In genomic region chr10:8453587-8453986, GRCh38 we compare ENCODE assay signal across 18 cellular contexts.
DNase-seq lines count a peak whose midpoint lies in the region; ATAC-seq, FAIRE-seq and TF ChIP-seq lines count a peak whose summit lies in the region.
"Had no signal": no experiment of that assay in that cellular context is flagged by ENCODE, and none has a peak within 500 bp of the region (broad histone marks: within the 10 kb centered on the region; RNA-seq: fewer than 3 reads in every experiment).

No MANE protein-coding gene starts in this region.

- dilution Hi-C loops in keratinocyte (cut with MboI; ENCODE audit: extremely low pct_ligation_motif_present, low sequenced_read_pairs): no loop called here

- H3K9ac ChIP-seq in keratinocyte (ENCODE audit: control insufficient read depth, extremely low read depth, insufficient read depth, low read length): peak overlapping the region; percentile 55

- H3K4me1 Mint-ChIP-seq in activated T-cell treated with anti-CD3 and anti-CD28 coated beads, Interleukin-2, amount 50 U/mL, for 72 hours (ENCODE audit: low read depth): peaks cover 24% of the 10 kb centered on the region
- peaks cover 7% of the 10 kb centered on the region for H3K4me1 Mint-ChIP-seq in activated T-cell treated with anti-CD3 and anti-CD28 coated beads, Interleukin-2, amount 50 U/mL, for 24 hours (ENCODE audit: low read depth)
- H3K4me1 Mint-ChIP-seq: activated naive CD4-positive, alpha-beta T cell treated with anti-CD3 and anti-CD28 coated beads, Interleukin-2, amount 10 ng/mL, durations not matched to agents 7 days and 5 days; naive B cell had no signal

- no peak overlapping the region for H3K27ac Mint-ChIP-seq in activated T-cell treated with anti-CD3 and anti-CD28 coated beads, Interleukin-2, amount 50 U/mL, for 72 hours
- no peak overlapping the region for H3K27ac Mint-ChIP-seq in activated T-cell treated with anti-CD3 and anti-CD28 coated beads, Interleukin-2, amount 50 U/mL, for 24 hours
- H3K27ac Mint-ChIP-seq: activated naive CD4-positive, alpha-beta T cell treated with anti-CD3 and anti-CD28 coated beads, Interleukin-2, amount 10 ng/mL, durations not matched to agents 7 days and 5 days; CD8-positive, alpha-beta memory T cell had no signal

- no peaks in the 10 kb centered on the region for H3K9me3 ChIP-seq in keratinocyte (ENCODE audit: control insufficient read depth, low read depth, low read length)
- no peaks in the 10 kb centered on the region for H3K9me3 ChIP-seq in upper lobe of right lung
- H3K9me3 ChIP-seq: SJSA1, uterus had no signal

- peaks cover 0 to 2% of the 10 kb centered on the region in 2 donors for H3K36me3 Mint-ChIP-seq in activated T-cell treated with anti-CD3 and anti-CD28 coated beads, Interleukin-2, amount 50 U/mL, for 72 hours (ENCODE audit: insufficient read depth in 2 of 2)
- no peaks in the 10 kb centered on the region for H3K36me3 Mint-ChIP-seq in activated T-cell treated with anti-CD3 and anti-CD28 coated beads, Interleukin-2, amount 50 U/mL, for 24 hours (ENCODE audit: low read depth)
- H3K36me3 Mint-ChIP-seq: activated naive CD4-positive, alpha-beta T cell treated with anti-CD3 and anti-CD28 coated beads, Interleukin-2, amount 10 ng/mL, durations not matched to agents 7 days and 5 days; CD8-positive, alpha-beta memory T cell; naive B cell had no signal

- ATAC-seq in activated T-cell treated with anti-CD3 and anti-CD28 coated beads, Interleukin-2, amount 50 U/mL, for 72 hours (replicated peaks in 1 of 2): peak; percentile 43 to 59
- ATAC-seq in upper lobe of right lung: peak; percentile 84
- ATAC-seq in GM18861 (IDR thresholded peaks at IDR 0.05; ENCODE audit: unreplicated experiment): no peak
- ATAC-seq in GM18520 (IDR thresholded peaks at IDR 0.05; ENCODE audit: unreplicated experiment): no peak
- ATAC-seq: activated CD8-positive, alpha-beta memory T cell treated with anti-CD3 and anti-CD28 coated beads, Interleukin-2, amount 10 ng/mL, durations not matched to agents 7 days and 5 days had no signal

- H3K9me3 Mint-ChIP-seq in activated T-cell treated with anti-CD3 and anti-CD28 coated beads, Interleukin-2, amount 50 U/mL, for 72 hours: peaks cover 1 to 4% of the 10 kb centered on the region in 2 donors
- H3K9me3 Mint-ChIP-seq in activated T-cell treated with anti-CD3 and anti-CD28 coated beads, Interleukin-2, amount 50 U/mL, for 24 hours: peaks cover 1% of the 10 kb centered on the region
- H3K9me3 Mint-ChIP-seq: activated naive CD4-positive, alpha-beta T cell treated with anti-CD3 and anti-CD28 coated beads, Interleukin-2, amount 10 ng/mL, durations not matched to agents 7 days and 5 days had no signal

- H3K36me3 ChIP-seq in keratinocyte (ENCODE audit: control insufficient read depth in 2 of 2, extremely low read depth in 1 of 2, insufficient read depth in 2 of 2, low read length in 2 of 2) (no peaks in the 10 kb centered on the region), upper lobe of right lung (no peaks in the 10 kb centered on the region)
- H3K36me3 ChIP-seq: SJSA1, uterus had no signal

- intact Hi-C loops in upper lobe of right lung (cut with DNase I): no loop called here

- no peaks in the 10 kb centered on the region for H4K20me1 ChIP-seq in keratinocyte (ENCODE audit: control insufficient read depth, extremely low read depth, insufficient read depth, low read length)

- H3K79me2 ChIP-seq in keratinocyte (ENCODE audit: control insufficient read depth, insufficient read depth, low read length): no peaks in the 10 kb centered on the region

- peak overlapping the region; percentile 70 for H2AFZ ChIP-seq in keratinocyte (ENCODE audit: control insufficient read depth, low read length)

- peak overlapping the region; percentile 36 for H3K27ac ChIP-seq in keratinocyte (ENCODE audit: control insufficient read depth, insufficient read depth, low read length)
- H3K27ac ChIP-seq in upper lobe of right lung: no peak overlapping the region
- H3K27ac ChIP-seq: SJSA1, uterus had no signal

- no peaks in the 10 kb centered on the region for H3K9me1 ChIP-seq in keratinocyte (ENCODE audit: control insufficient read depth, extremely low read depth, insufficient read depth, low read length)

- no peaks in the 10 kb centered on the region for H3K27me3 Mint-ChIP-seq in activated T-cell treated with anti-CD3 and anti-CD28 coated beads, Interleukin-2, amount 50 U/mL, for 72 hours (ENCODE audit: low read depth)
- peaks cover 7% of the 10 kb centered on the region for H3K27me3 Mint-ChIP-seq in activated T-cell treated with anti-CD3 and anti-CD28 coated beads, Interleukin-2, amount 50 U/mL, for 24 hours

- TF ChIP-seq CTCF in cardiac fibroblast (IDR thresholded peaks at IDR 0.05; ENCODE audit: low read depth, low read length) (no peak), keratinocyte (optimal IDR thresholded peaks at IDR 0.05 in 1 of 3, IDR thresholded peaks at IDR 0.05 in 1 of 3, conservative IDR thresholded peaks at IDR 0.05 in 1 of 3; ENCODE audit: extremely low read depth in 1 of 3, insufficient read depth in 2 of 3, low read length in 3 of 3) (peak in 1 of 3 experiments; percentile 5), upper lobe of right lung (IDR thresholded peaks at IDR 0.05) (no peak)

- H3K4me1 ChIP-seq in keratinocyte (ENCODE audit: control insufficient read depth, extremely low read depth, insufficient read depth, low read length) (peaks cover 22% of the 10 kb centered on the region), upper lobe of right lung (no peaks in the 10 kb centered on the region)
- H3K4me1 ChIP-seq: SJSA1, uterus had no signal

- DNase-seq in activated T-cell treated with anti-CD3 and anti-CD28 coated beads, Interleukin-2, amount 50 U/mL, for 72 hours: no peak
- no peak for DNase-seq in activated T-cell treated with anti-CD3 and anti-CD28 coated beads, Interleukin-2, amount 50 U/mL, for 24 hours
- DNase-seq in cardiac fibroblast (ENCODE audit: low read depth in 2 of 2) (peak; percentile 19 to 38), keratinocyte (ENCODE audit: low read depth, low spot score) (no peak), upper lobe of right lung (peak; percentile 70), NCI-H187 (lab: John Stamatoyannopoulos, UW) (no peak)
- DNase-seq: activated CD8-positive, alpha-beta memory T cell treated with anti-CD3 and anti-CD28 coated beads, Interleukin-2, amount 10 ng/mL, durations not matched to agents 7 days and 5 days; activated naive CD4-positive, alpha-beta T cell treated with anti-CD3 and anti-CD28 coated beads, Interleukin-2, amount 10 ng/mL, durations not matched to agents 7 days and 5 days; CD8-positive, alpha-beta memory T cell; MM.1S; naive B cell; stimulated activated CD4-positive, alpha-beta T cell treated with anti-CD3 and anti-CD28 coated beads, Interleukin-2, amount 100 ng/mL, for 24 hours; uterus had no signal

- H3K27me3 ChIP-seq in keratinocyte (ENCODE audit: control insufficient read depth, extremely low read depth, insufficient read depth, low read length): no peaks in the 10 kb centered on the region
- H3K27me3 ChIP-seq in upper lobe of right lung: no peaks in the 10 kb centered on the region
- H3K27me3 ChIP-seq: SJSA1, uterus had no signal

- peak overlapping the region; percentile 26 to 31 for H3K4me3 Mint-ChIP-seq in activated T-cell treated with anti-CD3 and anti-CD28 coated beads, Interleukin-2, amount 50 U/mL, for 72 hours
- H3K4me3 Mint-ChIP-seq in activated T-cell treated with anti-CD3 and anti-CD28 coated beads, Interleukin-2, amount 50 U/mL, for 24 hours: no peak overlapping the region
- H3K4me3 Mint-ChIP-seq: activated CD8-positive, alpha-beta memory T cell treated with anti-CD3 and anti-CD28 coated beads, Interleukin-2, amount 10 ng/mL, durations not matched to agents 7 days and 5 days; activated naive CD4-positive, alpha-beta T cell treated with anti-CD3 and anti-CD28 coated beads, Interleukin-2, amount 10 ng/mL, durations not matched to agents 7 days and 5 days; CD8-positive, alpha-beta memory T cell had no signal

- H3K4me3 ChIP-seq in cardiac fibroblast (replicated peaks in 1 of 2; ENCODE audit: low read depth in 2 of 2, low read length in 2 of 2): no peak overlapping the region
- H3K4me3 ChIP-seq in keratinocyte (ENCODE audit: control insufficient read depth in 2 of 3, extremely low read depth in 1 of 3, insufficient read depth in 2 of 3, low read depth in 1 of 3, low read length in 3 of 3): peak overlapping the region in 2 of 3 experiments; percentile 11 to 14
- no peak overlapping the region for H3K4me3 ChIP-seq in upper lobe of right lung
- H3K4me3 ChIP-seq: SJSA1, uterus had no signal

- FAIRE-seq in keratinocyte (lab: Jason Lieb, UNC): peak; percentile 99
- FAIRE-seq: endometrium, GM19239 had no signal

- peak overlapping the region; percentile 79 for H3K4me2 ChIP-seq in keratinocyte (ENCODE audit: control insufficient read depth, extremely low read depth, insufficient read depth, low read depth, low read length)

Comparison
In these comparisons a context has a peak if more than half of its experiments do, and no peak if none do; other contexts are left out.
1. ATAC-seq: peak in activated T-cell treated with anti-CD3 and anti-CD28 coated beads, Interleukin-2, amount 50 U/mL, for 72 hours (2 of 2) and upper lobe of right lung (single experiment); none in GM18861 (single experiment) and GM18520 (single experiment).
2. DNase-seq: peak in cardiac fibroblast (2 of 2) and upper lobe of right lung (single experiment); none in activated T-cell treated with anti-CD3 and anti-CD28 coated beads, Interleukin-2, amount 50 U/mL, for 72 hours (0 of 2), activated T-cell treated with anti-CD3 and anti-CD28 coated beads, Interleukin-2, amount 50 U/mL, for 24 hours (single experiment), keratinocyte (single experiment) and NCI-H187 (0 of 2).
3. H3K4me3 ChIP-seq: peak in keratinocyte (2 of 3); none in cardiac fibroblast (0 of 2) and upper lobe of right lung (single experiment).